Comparison of ENCODE assay signal across 1 cellular context in the genomic region with DNA sequence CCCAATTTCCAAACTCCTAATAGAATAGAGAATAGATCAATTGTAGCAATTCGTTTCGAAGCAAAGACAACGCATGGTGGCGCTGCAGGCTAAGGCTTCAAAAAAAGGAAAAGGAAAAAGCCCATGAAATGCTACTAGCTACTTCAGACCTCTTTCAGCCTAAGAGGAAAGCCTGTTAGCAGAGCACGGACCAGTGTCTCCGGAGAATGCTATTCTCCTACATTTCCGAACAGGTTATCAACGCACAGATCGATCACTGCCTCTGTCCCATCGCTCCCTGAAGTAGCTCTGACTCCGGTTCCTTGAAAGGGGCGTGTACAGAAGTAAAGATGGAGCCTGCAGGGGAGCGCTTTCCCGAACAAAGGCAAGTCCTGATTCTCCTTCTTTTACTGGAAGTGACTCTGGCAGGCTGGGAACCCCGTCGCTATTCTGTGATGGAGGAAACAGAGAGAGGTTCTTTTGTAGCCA.
A peak's percentile ranks its signal among the peaks of the same experiment; 100 is the strongest.
TF ChIP-seq lines count a peak whose summit lies in the region.

A gene (plus strand): TSS at position 146 of the 468 bp plus-strand sequence. CDS start 184 bp downstream, at position 330.

TF ChIP-seq in HepG2, 621 proteins besides CTCF, POLR2A, EP300 and RAD21:
- TF ChIP-seq, protein P1, sequence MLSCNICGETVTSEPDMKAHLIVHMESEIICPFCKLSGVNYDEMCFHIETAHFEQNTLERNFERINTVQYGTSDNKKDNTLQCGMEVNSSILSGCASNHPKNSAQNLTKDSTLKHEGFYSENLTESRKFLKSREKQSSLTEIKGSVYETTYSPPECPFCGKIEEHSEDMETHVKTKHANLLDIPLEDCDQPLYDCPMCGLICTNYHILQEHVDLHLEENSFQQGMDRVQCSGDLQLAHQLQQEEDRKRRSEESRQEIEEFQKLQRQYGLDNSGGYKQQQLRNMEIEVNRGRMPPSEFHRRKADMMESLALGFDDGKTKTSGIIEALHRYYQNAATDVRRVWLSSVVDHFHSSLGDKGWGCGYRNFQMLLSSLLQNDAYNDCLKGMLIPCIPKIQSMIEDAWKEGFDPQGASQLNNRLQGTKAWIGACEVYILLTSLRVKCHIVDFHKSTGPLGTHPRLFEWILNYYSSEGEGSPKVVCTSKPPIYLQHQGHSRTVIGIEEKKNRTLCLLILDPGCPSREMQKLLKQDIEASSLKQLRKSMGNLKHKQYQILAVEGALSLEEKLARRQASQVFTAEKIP (CRISPR knock-in tag; IDR thresholded peaks at IDR 0.05; ENCODE audit: borderline replicate concordance): no peak
- no peak for TF ChIP-seq ZNF530 (CRISPR knock-in tag; IDR thresholded peaks at IDR 0.05; ENCODE audit: low read depth)
- peak; percentile 57 for TF ChIP-seq STAG1 (CRISPR knock-in tag; IDR thresholded peaks at IDR 0.05)
- no peak for TF ChIP-seq BRCA1 (CRISPR knock-in tag; IDR thresholded peaks at IDR 0.05)
